ENCODE assay signal across 8 cellular contexts in the genomic region with DNA sequence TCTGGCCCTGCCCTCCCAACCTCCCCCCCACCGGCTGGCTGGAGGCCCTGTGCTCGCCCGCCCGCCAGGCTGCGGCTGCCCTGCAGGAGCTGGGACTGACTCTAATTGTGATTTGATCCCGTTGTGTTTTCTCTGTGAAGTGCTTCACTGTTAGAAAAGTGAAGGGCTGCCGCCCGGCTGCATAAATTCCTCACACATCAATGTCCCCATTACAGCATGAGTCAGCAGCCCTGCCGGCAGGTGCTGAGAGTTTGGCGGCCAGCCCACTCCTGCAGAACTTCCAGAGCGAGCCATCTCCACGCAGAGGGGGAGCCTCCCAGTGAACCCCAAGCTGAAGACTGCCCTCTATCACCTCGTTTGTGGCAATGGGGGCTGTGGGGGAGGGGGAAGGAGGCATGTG.
DNase-seq lines count a peak whose midpoint lies in the region; TF ChIP-seq lines count a peak whose summit lies in the region.

No MANE protein-coding gene starts in this region.

- peaks cover 20 to 35% (median 21%) of the 10 kb centered on the region in 3 donors for H3K4me1 Mint-ChIP-seq in CD8-positive, alpha-beta memory T cell

- POLR2A ChIA-PET in HEK293 (lab: Yijun Ruan, JAX), result no interaction called here
- POLR2A ChIA-PET in CD8-positive, alpha-beta memory T cell (lab: Charles Lee), result no interaction called here

- H3K9me3 Mint-ChIP-seq in CD8-positive, alpha-beta memory T cell, result no peaks in the 10 kb centered on the region

- H3K27me3 Mint-ChIP-seq in CD8-positive, alpha-beta memory T cell, result peaks cover 0 to 10% of the 10 kb centered on the region in 2 donors

- peaks cover 4% of the 10 kb centered on the region for H3K4me1 ChIP-seq in HEK293 (ENCODE audit: control insufficient read depth, insufficient read depth, low read length)
- H3K4me1 ChIP-seq in parathyroid adenoma, result no peaks in the 10 kb centered on the region
- peaks cover 19% of the 10 kb centered on the region for H3K4me1 ChIP-seq in CD8-positive, alpha-beta memory T cell (ENCODE audit: insufficient read depth, low read length)
- H3K4me1 ChIP-seq in tibial nerve, result peaks cover 0 to 29% (median 3%) of the 10 kb centered on the region in 4 donors

- TF ChIP-seq CTCF in HEK293 (tag by site-specific recombination; IDR thresholded peaks at IDR 0.05), result peak; percentile 6; the same call in 1 of the 2 replicates
- TF ChIP-seq CTCF in epithelial cell of proximal tubule (conservative IDR thresholded peaks at IDR 0.05; ENCODE audit: low read depth, low read length), result no peak
- TF ChIP-seq CTCF in parathyroid adenoma (IDR thresholded peaks at IDR 0.05), result no peak
- TF ChIP-seq CTCF in coronary artery (IDR thresholded peaks at IDR 0.05), result no peak
- TF ChIP-seq CTCF in tibial nerve (IDR thresholded peaks at IDR 0.05), result no peak

- H3K27ac Mint-ChIP-seq in CD8-positive, alpha-beta memory T cell, result peak overlapping the region in 1 of 8 donors; percentile 47

- WGBS in tibial nerve, 2 donors, result 25 to 45% methylated on average over 13 of the region's 13 CpGs

- no peak for TF ChIP-seq EP300 in tibial nerve (IDR thresholded peaks at IDR 0.05)

- H3K4me3 Mint-ChIP-seq in CD8-positive, alpha-beta memory T cell, result no peak overlapping the region

- DNase-seq in NCI-H226, result peak; percentile 29
- peak; percentile 7 for DNase-seq in epithelial cell of proximal tubule (ENCODE audit: low read depth)
- DNase-seq in coronary artery (ENCODE audit: low spot score), result no peak
- no peak for DNase-seq in CD8-positive, alpha-beta memory T cell
- DNase-seq in activated CD4-positive, alpha-beta T cell treated with anti-CD3 and anti-CD28 coated beads, Interleukin-2, amount 50 U/mL, for 4 hours, result no peak
- DNase-seq in tibial nerve (ENCODE audit: low spot score in 2 of 2), result no peak

- H3K27ac ChIP-seq in HEK293 (ENCODE audit: extremely low read depth, low read depth, low read length), result no peak overlapping the region
- peak overlapping the region; percentile 72 for H3K27ac ChIP-seq in parathyroid adenoma
- peak overlapping the region in 1 of 2 donors; percentile 32 for H3K27ac ChIP-seq in coronary artery
- no peak overlapping the region for H3K27ac ChIP-seq in CD8-positive, alpha-beta memory T cell (ENCODE audit: low read depth, low read length)
- H3K27ac ChIP-seq in tibial nerve, result no peak overlapping the region

- H3K27me3 ChIP-seq in parathyroid adenoma (ENCODE audit: control insufficient read depth, insufficient read depth, low read length) (no peaks in the 10 kb centered on the region), tibial nerve (peaks cover 0 to 18% of the 10 kb centered on the region in 2 donors)
- H3K27me3 ChIP-seq in CD8-positive, alpha-beta memory T cell (ENCODE audit: insufficient read depth, low read length, poor library complexity, severe bottlenecking), result no peaks in the 10 kb centered on the region

- H3K4me2 ChIP-seq in parathyroid adenoma (ENCODE audit: low read length), result peak overlapping the region; percentile 55

- peak overlapping the region; percentile 10 for H2AFZ ChIP-seq in parathyroid adenoma

- H3K9me3 ChIP-seq in HEK293 (ENCODE audit: control insufficient read depth, insufficient read depth, low read depth, low read length) (no peaks in the 10 kb centered on the region), parathyroid adenoma (ENCODE audit: control insufficient read depth, low read length) (no peaks in the 10 kb centered on the region), tibial nerve (no peaks in the 10 kb centered on the region)
- no peaks in the 10 kb centered on the region for H3K9me3 ChIP-seq in CD8-positive, alpha-beta memory T cell (ENCODE audit: low read length)

- H3K9ac ChIP-seq in parathyroid adenoma, result no peak overlapping the region

- no peaks in the 10 kb centered on the region for H3K36me3 Mint-ChIP-seq in CD8-positive, alpha-beta memory T cell

- no peaks in the 10 kb centered on the region for H3K36me3 ChIP-seq in HEK293 (ENCODE audit: control insufficient read depth in 2 of 2, insufficient read depth in 1 of 2, low read length in 2 of 2)
- no peaks in the 10 kb centered on the region for H3K36me3 ChIP-seq in parathyroid adenoma (ENCODE audit: control insufficient read depth, insufficient read depth, low read length)
- H3K36me3 ChIP-seq in CD8-positive, alpha-beta memory T cell (ENCODE audit: insufficient read depth, low read length), result no peaks in the 10 kb centered on the region
- no peaks in the 10 kb centered on the region for H3K36me3 ChIP-seq in tibial nerve

- CTCF ChIA-PET in HEK293 (lab: Yijun Ruan, JAX), result no interaction called here
- CTCF ChIA-PET in CD8-positive, alpha-beta memory T cell (lab: Charles Lee), result no interaction called here

- no peaks in the 10 kb centered on the region for H3K79me2 ChIP-seq in parathyroid adenoma

- no peak for TF ChIP-seq POLR2A in tibial nerve (IDR thresholded peaks at IDR 0.05)

- H3K4me3 ChIP-seq in HEK293 (ENCODE audit: low read depth, low read length) (no peak overlapping the region), epithelial cell of proximal tubule (ENCODE audit: low read depth, low read length) (no peak overlapping the region), parathyroid adenoma (ENCODE audit: low read depth, low read length) (no peak overlapping the region), coronary artery (no peak overlapping the region), tibial nerve (no peak overlapping the region)
- no peak overlapping the region for H3K4me3 ChIP-seq in CD8-positive, alpha-beta memory T cell (ENCODE audit: low read length)

TF ChIP-seq in HEK293, 187 proteins besides CTCF, POLR2A, EP300 and RAD21 (continues in another document):
- TF ChIP-seq, protein P1, sequence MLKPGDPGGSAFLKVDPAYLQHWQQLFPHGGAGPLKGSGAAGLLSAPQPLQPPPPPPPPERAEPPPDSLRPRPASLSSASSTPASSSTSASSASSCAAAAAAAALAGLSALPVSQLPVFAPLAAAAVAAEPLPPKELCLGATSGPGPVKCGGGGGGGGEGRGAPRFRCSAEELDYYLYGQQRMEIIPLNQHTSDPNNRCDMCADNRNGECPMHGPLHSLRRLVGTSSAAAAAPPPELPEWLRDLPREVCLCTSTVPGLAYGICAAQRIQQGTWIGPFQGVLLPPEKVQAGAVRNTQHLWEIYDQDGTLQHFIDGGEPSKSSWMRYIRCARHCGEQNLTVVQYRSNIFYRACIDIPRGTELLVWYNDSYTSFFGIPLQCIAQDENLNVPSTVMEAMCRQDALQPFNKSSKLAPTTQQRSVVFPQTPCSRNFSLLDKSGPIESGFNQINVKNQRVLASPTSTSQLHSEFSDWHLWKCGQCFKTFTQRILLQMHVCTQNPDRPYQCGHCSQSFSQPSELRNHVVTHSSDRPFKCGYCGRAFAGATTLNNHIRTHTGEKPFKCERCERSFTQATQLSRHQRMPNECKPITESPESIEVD (tag by site-specific recombination; IDR thresholded peaks at IDR 0.05), result peak; percentile 67
- TF ChIP-seq, protein P2, sequence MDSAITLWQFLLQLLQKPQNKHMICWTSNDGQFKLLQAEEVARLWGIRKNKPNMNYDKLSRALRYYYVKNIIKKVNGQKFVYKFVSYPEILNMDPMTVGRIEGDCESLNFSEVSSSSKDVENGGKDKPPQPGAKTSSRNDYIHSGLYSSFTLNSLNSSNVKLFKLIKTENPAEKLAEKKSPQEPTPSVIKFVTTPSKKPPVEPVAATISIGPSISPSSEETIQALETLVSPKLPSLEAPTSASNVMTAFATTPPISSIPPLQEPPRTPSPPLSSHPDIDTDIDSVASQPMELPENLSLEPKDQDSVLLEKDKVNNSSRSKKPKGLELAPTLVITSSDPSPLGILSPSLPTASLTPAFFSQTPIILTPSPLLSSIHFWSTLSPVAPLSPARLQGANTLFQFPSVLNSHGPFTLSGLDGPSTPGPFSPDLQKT (IDR thresholded peaks at IDR 0.05; ENCODE audit: borderline replicate concordance, low read depth, low read length), result no peak
- peak; percentile 64; the same call in 1 of the 2 replicates for TF ChIP-seq ZNF561 (tag by site-specific recombination; IDR thresholded peaks at IDR 0.05; ENCODE audit: borderline replicate concordance)
- peak; percentile 99 for TF ChIP-seq OVOL3 (tag by site-specific recombination; IDR thresholded peaks at IDR 0.05)
- peak; percentile 86 for TF ChIP-seq ZNF600 (tag by site-specific recombination; IDR thresholded peaks at IDR 0.05)
- TF ChIP-seq, protein P3, sequence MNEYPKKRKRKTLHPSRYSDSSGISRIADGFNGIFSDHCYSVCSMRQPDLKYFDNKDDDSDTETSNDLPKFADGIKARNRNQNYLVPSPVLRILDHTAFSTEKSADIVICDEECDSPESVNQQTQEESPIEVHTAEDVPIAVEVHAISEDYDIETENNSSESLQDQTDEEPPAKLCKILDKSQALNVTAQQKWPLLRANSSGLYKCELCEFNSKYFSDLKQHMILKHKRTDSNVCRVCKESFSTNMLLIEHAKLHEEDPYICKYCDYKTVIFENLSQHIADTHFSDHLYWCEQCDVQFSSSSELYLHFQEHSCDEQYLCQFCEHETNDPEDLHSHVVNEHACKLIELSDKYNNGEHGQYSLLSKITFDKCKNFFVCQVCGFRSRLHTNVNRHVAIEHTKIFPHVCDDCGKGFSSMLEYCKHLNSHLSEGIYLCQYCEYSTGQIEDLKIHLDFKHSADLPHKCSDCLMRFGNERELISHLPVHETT (tag by site-specific recombination; IDR thresholded peaks at IDR 0.05), result no peak
- TF ChIP-seq, protein P4, sequence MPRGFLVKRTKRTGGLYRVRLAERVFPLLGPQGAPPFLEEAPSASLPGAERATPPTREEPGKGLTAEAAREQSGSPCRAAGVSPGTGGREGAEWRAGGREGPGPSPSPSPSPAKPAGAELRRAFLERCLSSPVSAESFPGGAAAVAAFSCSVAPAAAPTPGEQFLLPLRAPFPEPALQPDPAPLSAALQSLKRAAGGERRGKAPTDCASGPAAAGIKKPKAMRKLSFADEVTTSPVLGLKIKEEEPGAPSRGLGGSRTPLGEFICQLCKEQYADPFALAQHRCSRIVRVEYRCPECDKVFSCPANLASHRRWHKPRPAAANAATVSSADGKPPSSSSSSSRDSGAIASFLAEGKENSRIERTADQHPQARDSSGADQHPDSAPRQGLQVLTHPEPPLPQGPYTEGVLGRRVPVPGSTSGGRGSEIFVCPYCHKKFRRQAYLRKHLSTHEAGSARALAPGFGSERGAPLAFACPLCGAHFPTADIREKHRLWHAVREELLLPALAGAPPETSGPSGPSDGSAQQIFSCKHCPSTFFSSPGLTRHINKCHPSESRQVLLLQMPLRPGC (tag by site-specific recombination; IDR thresholded peaks at IDR 0.05), result peak; percentile 52; the same call in 1 of the 2 replicates
- TF ChIP-seq ZNF114 (tag by site-specific recombination; IDR thresholded peaks at IDR 0.05), result no peak
- TF ChIP-seq KLF10 (tag by site-specific recombination; IDR thresholded peaks at IDR 0.05), result peak; percentile 44; the same call in 1 of the 2 replicates
- TF ChIP-seq TRIM28 (IDR thresholded peaks at IDR 0.05; ENCODE audit: borderline replicate concordance, low read length), result no peak
- TF ChIP-seq ZNF2 (tag by site-specific recombination; IDR thresholded peaks at IDR 0.05), result 0 out of 2 replicates have a peak, but pooled peaks have one; percentile 39
- peak; percentile 87 for TF ChIP-seq OSR2 (tag by site-specific recombination; IDR thresholded peaks at IDR 0.05)
- peak; percentile 91 for TF ChIP-seq ZBTB8A (tag by site-specific recombination; IDR thresholded peaks at IDR 0.05)
- TF ChIP-seq PRDM1 (tag by site-specific recombination; IDR thresholded peaks at IDR 0.05), result peak; percentile 79

Comparison
In these comparisons a context has a peak if more than half of its experiments do, and no peak if none do; other contexts are left out.
1. DNase-seq: peak in NCI-H226 (single experiment) and epithelial cell of proximal tubule (single experiment); none in coronary artery (single experiment), CD8-positive, alpha-beta memory T cell (0 of 5), activated CD4-positive, alpha-beta T cell treated with anti-CD3 and anti-CD28 coated beads, Interleukin-2, amount 50 U/mL, for 4 hours (0 of 2) and tibial nerve (0 of 2).